In the genomic region with DNA sequence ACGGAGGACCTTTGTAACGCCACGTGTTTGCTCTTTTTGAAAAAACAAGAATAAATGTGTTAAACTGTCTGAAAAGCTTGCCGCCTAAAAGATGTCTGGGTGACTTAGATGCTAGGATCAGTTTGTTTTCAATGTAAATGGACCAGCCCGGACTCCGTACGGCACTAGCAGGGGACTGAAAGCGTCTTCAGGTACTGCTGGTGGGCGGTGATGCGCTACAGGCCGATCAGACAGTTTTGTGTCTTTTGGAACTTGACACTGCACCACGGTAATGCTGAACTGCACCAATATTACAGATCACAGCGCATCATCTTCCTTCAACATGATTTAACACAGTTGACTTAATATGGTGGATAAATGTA, we compare ENCODE assay signal across 8 cellular contexts. TPM values are rescaled to one million over a fixed set of nuclear protein-coding genes. Genes with fewer than 3 reads are reported as not detected.
A peak's percentile ranks its signal among the peaks of the same experiment; 100 is the strongest.
DNase-seq lines count a peak whose midpoint lies in the region; ATAC-seq, FAIRE-seq and TF ChIP-seq lines count a peak whose summit lies in the region.

No MANE protein-coding gene starts in this region.

- FAIRE-seq in bronchial epithelial cell (lab: Jason Lieb, UNC) = no peak

- no peaks in the 10 kb centered on the region for H3K4me1 Mint-ChIP-seq in Caco-2 (ENCODE audit: low read depth, unreplicated experiment)

- H3K9me3 ChIP-seq in Caco-2 = no peaks in the 10 kb centered on the region

- no peaks in the 10 kb centered on the region; the same call in 1 of the 2 replicates for H3K36me3 ChIP-seq in Caco-2 (ENCODE audit: control insufficient read depth, insufficient read depth, low read length)
- no peaks in the 10 kb centered on the region for H3K36me3 ChIP-seq in bronchial epithelial cell (ENCODE audit: control insufficient read depth, insufficient read depth, low read length)

- H3K27me3 ChIP-seq in Caco-2 (replicated peaks; ENCODE audit: control insufficient read depth, insufficient read depth, low read length) = no peaks in the 10 kb centered on the region
- no peaks in the 10 kb centered on the region for H3K27me3 ChIP-seq in bronchial epithelial cell (ENCODE audit: control insufficient read depth, insufficient read depth, low read length)
- no peaks in the 10 kb centered on the region for H3K27me3 ChIP-seq in layer of hippocampus (ENCODE audit: control insufficient read depth, insufficient read depth, low read length)

- intact Hi-C loops in Caco-2 (cut with micrococcal nuclease; ENCODE audit: unreplicated experiment) = loop anchor here (2.0 kb wide), 1 partner anchor 57 kb away; no protein-coding TSS in a partner anchor

- no peaks in the 10 kb centered on the region for H3K27me3 Mint-ChIP-seq in Caco-2 (ENCODE audit: insufficient read depth, unreplicated experiment)

- no peak for ATAC-seq in GM19455 (IDR thresholded peaks at IDR 0.05; ENCODE audit: unreplicated experiment)
- no peak for ATAC-seq in GM21576 (IDR thresholded peaks at IDR 0.05; ENCODE audit: unreplicated experiment)

- peak overlapping the region; percentile 92 for H3K4me3 Mint-ChIP-seq in Caco-2 (ENCODE audit: unreplicated experiment)

- H3K4me1 ChIP-seq in Caco-2 = no peaks in the 10 kb centered on the region

- CTCF ChIA-PET in Caco-2 (lab: Charles Lee) = interaction anchor here (1.2 to 1.3 kb wide), 2 partner anchors 58 to 69 kb away, joined by 4 to 11 read pairs; partner anchors contain the start of gene TAF1C

- POLR2A ChIA-PET in Caco-2 (lab: Charles Lee) = interaction anchor here (0.5 to 1.3 kb wide), 2 partner anchors 27 to 70 kb away, joined by 3 to 10 read pairs; partner anchors contain the start of gene TAF1C

- peak overlapping the region; percentile 89 for H3K27ac ChIP-seq in layer of hippocampus (ENCODE audit: low read depth, low read length)

- peak overlapping the region; percentile 96 for H3K27ac Mint-ChIP-seq in Caco-2 (ENCODE audit: unreplicated experiment)

- TF ChIP-seq CTCF in Caco-2 (IDR thresholded peaks at IDR 0.05; ENCODE audit: insufficient read depth in 1 of 2, low read depth in 1 of 2, low read length in 1 of 2, severe bottlenecking in 1 of 2, unreplicated experiment in 1 of 2) (no peak), HFF-Myc (IDR thresholded peaks at IDR 0.05; ENCODE audit: low read depth, low read length, missing control alignments) (no peak), bronchial epithelial cell (IDR thresholded peaks at IDR 0.05; ENCODE audit: insufficient read depth, low read length, severe bottlenecking) (no peak)

- H3K36me3 Mint-ChIP-seq in Caco-2 (ENCODE audit: insufficient read depth, unreplicated experiment) = peaks cover 23% of the 10 kb centered on the region

- no TSS peak for BruUV-seq in Caco-2 (replicated peaks; lab: Mats Ljungman, UMichigan)

- H3K4me3 ChIP-seq in Caco-2 (ENCODE audit: low read depth, low read length) (peak overlapping the region; percentile 62), HFF-Myc (replicated peaks; ENCODE audit: low read depth, low read length) (peak overlapping the region; percentile 95), bronchial epithelial cell (ENCODE audit: low read depth, low read length) (peak overlapping the region; percentile 99)

- DNase-seq in Caco-2 (no peak), HFF-Myc (ENCODE audit: extremely low read depth, low read depth) (no peak), SHP77 (lab: John Stamatoyannopoulos, UW) (peak; percentile 48 to 55), bronchial epithelial cell (ENCODE audit: low read depth) (peak; percentile 14)
- peak; percentile 9 to 23 (median 11) for DNase-seq in stimulated activated CD4-positive, alpha-beta T cell treated with anti-CD3 and anti-CD28 coated beads, TNF-alpha, amount 100 ng/mL, for 4 hours (ENCODE audit: low read depth in 3 of 3)

- no peaks in the 10 kb centered on the region for H3K9me3 Mint-ChIP-seq in Caco-2 (ENCODE audit: unreplicated experiment)

RNA-seq across cellular contexts. Expression of gene MBTPS1, which starts 0.7 kb away (rescaled TPM):
- total RNA-seq in Caco-2 (2022) (93.2 and 96.4 TPM in 2 replicates), bronchial epithelial cell (63.4 and 67.3 TPM in 2 replicates)

RNA-seq across cellular contexts. Expression of gene HSDL1, which starts 27.5 kb away (rescaled TPM):
- total RNA-seq in Caco-2 (2022) (21.0 and 23.7 TPM in 2 replicates), bronchial epithelial cell (25.9 and 36.3 TPM in 2 replicates)

RNA-seq across cellular contexts. Expression of gene DNAAF1, which starts 27.6 kb away (rescaled TPM):
- total RNA-seq in Caco-2 (2022) (0.07 TPM in 1 of 2 replicates, not detected in the other), bronchial epithelial cell (not detected in 2 replicates)

Comparison
In these comparisons a context has a peak if more than half of its experiments do, and no peak if none do; other contexts are left out.
1. DNase-seq: peak in SHP77 (2 of 2), bronchial epithelial cell (single experiment) and stimulated activated CD4-positive, alpha-beta T cell treated with anti-CD3 and anti-CD28 coated beads, TNF-alpha, amount 100 ng/mL, for 4 hours (3 of 3); none in Caco-2 (0 of 2) and HFF-Myc (single experiment).
2. Peak in every context shown above with its lines, with median percentiles within 50 percentile points of each other: H3K4me3 ChIP-seq.